Comparison of ENCODE assay signal across 1 cellular context in the genomic region with DNA sequence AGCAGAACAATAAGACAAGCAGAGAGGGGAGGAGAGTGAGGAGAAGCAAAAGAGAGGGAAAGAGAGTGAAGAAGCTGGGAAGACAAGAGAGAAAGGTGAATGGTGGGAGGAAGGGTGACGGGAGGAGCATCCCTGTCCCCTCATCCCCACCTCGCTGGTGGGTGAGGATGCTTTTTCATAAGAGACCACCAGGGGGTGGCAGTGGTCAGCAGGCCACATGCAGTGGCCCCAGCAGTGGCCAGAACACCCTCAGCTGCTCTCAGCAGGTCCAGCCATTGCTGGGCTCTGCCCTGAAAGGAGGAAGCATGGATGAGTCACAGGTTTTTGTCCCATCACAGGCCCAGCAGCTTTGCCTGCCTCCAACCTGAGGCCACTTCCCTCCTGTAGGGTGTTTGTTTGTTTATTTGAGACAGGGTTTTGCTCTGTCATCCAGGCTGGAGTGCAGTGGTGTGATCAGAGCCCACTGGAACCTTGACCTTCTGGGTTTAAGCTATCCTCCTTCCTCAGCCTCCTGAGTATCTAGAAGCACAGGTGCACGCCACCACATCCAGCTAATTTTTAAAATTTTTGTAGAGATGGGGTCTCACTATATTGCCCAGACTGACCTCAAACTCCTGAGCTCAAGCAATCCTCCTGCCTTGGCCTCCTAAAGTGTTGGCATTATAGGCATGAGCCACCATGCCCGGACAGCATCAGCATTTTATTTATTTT.
A peak's percentile ranks its signal among the peaks of the same experiment; 100 is the strongest.
TF ChIP-seq lines count a peak whose summit lies in the region.

No MANE protein-coding gene starts in this region.

TF ChIP-seq in HepG2, 621 proteins besides CTCF, POLR2A, EP300 and RAD21 (continued from another document and continues in another):
- TF ChIP-seq, protein P1, sequence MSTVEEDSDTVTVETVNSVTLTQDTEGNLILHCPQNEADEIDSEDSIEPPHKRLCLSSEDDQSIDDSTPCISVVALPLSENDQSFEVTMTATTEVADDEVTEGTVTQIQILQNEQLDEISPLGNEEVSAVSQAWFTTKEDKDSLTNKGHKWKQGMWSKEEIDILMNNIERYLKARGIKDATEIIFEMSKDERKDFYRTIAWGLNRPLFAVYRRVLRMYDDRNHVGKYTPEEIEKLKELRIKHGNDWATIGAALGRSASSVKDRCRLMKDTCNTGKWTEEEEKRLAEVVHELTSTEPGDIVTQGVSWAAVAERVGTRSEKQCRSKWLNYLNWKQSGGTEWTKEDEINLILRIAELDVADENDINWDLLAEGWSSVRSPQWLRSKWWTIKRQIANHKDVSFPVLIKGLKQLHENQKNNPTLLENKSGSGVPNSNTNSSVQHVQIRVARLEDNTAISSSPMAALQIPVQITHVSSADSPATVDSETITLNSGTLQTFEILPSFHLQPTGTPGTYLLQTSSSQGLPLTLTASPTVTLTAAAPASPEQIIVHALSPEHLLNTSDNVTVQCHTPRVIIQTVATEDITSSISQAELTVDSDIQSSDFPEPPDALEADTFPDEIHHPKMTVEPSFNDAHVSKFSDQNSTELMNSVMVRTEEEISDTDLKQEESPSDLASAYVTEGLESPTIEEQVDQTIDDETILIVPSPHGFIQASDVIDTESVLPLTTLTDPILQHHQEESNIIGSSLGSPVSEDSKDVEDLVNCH (CRISPR knock-in tag; IDR thresholded peaks at IDR 0.05) = no peak
- TF ChIP-seq YY1 (IDR thresholded peaks at IDR 0.05; ENCODE audit: insufficient read depth, insufficient replicate concordance, low read depth, low read length) (peak; percentile 79), ISL2 (CRISPR knock-in tag; IDR thresholded peaks at IDR 0.05) (no peak), MAZ (IDR thresholded peaks at IDR 0.05; ENCODE audit: borderline replicate concordance, low read depth, low read length) (no peak), MAZ (CRISPR knock-in tag; IDR thresholded peaks at IDR 0.05; ENCODE audit: low read depth) (peak; percentile 36; the same call in 1 of the 2 replicates), MIXL1 (CRISPR knock-in tag; IDR thresholded peaks at IDR 0.05) (peak; percentile 66; the same call in 1 of the 2 replicates), IRF2 (CRISPR knock-in tag; IDR thresholded peaks at IDR 0.05) (peak; percentile 87), KDM4B (CRISPR knock-in tag; IDR thresholded peaks at IDR 0.05) (peak; percentile 70; the same call in 1 of the 2 replicates), ZNF367 (CRISPR knock-in tag; IDR thresholded peaks at IDR 0.05; ENCODE audit: borderline replicate concordance) (no peak), MAFF (IDR thresholded peaks at IDR 0.05; ENCODE audit: low read depth, low read length) (peak; percentile 33; the same call in 1 of the 2 replicates), JUN (CRISPR knock-in tag; IDR thresholded peaks at IDR 0.05) (peak; percentile 38; the same call in 1 of the 2 replicates), HDAC1 (CRISPR knock-in tag; IDR thresholded peaks at IDR 0.05) (peak; percentile 45; the same call in 1 of the 2 replicates), ELF1 (CRISPR knock-in tag; IDR thresholded peaks at IDR 0.05) (peak; percentile 21; the same call in 1 of the 2 replicates), FOXP1 (IDR thresholded peaks at IDR 0.05) (no peak), FOXP1 (CRISPR knock-in tag; IDR thresholded peaks at IDR 0.05) (peak; percentile 83), NFKBIZ (CRISPR knock-in tag; IDR thresholded peaks at IDR 0.05) (peak; percentile 66; the same call in 1 of the 2 replicates), CBX5 (CRISPR knock-in tag; IDR thresholded peaks at IDR 0.05; ENCODE audit: borderline replicate concordance) (peak; percentile 81; the same call in 1 of the 2 replicates), ZC3H4 (CRISPR knock-in tag; IDR thresholded peaks at IDR 0.05; ENCODE audit: borderline replicate concordance) (no peak), ZNF205 (CRISPR knock-in tag; IDR thresholded peaks at IDR 0.05) (peak; percentile 58; the same call in 1 of the 2 replicates), PHF5A (CRISPR knock-in tag; IDR thresholded peaks at IDR 0.05; ENCODE audit: low read depth, unreplicated experiment) (peak; percentile 77), ZNF546 (CRISPR knock-in tag; conservative IDR thresholded peaks at IDR 0.05) (no peak), NR2F1 (CRISPR knock-in tag; IDR thresholded peaks at IDR 0.05) (0 out of 4 replicates have a peak, but pooled peaks of 1 of the 2 experiments have one; percentile 16), FOSL2 (CRISPR knock-in tag; IDR thresholded peaks at IDR 0.05) (peak; percentile 98), JARID2 (CRISPR knock-in tag; IDR thresholded peaks at IDR 0.05; ENCODE audit: insufficient replicate concordance) (peak; percentile 76)
- TF ChIP-seq, protein P2, sequence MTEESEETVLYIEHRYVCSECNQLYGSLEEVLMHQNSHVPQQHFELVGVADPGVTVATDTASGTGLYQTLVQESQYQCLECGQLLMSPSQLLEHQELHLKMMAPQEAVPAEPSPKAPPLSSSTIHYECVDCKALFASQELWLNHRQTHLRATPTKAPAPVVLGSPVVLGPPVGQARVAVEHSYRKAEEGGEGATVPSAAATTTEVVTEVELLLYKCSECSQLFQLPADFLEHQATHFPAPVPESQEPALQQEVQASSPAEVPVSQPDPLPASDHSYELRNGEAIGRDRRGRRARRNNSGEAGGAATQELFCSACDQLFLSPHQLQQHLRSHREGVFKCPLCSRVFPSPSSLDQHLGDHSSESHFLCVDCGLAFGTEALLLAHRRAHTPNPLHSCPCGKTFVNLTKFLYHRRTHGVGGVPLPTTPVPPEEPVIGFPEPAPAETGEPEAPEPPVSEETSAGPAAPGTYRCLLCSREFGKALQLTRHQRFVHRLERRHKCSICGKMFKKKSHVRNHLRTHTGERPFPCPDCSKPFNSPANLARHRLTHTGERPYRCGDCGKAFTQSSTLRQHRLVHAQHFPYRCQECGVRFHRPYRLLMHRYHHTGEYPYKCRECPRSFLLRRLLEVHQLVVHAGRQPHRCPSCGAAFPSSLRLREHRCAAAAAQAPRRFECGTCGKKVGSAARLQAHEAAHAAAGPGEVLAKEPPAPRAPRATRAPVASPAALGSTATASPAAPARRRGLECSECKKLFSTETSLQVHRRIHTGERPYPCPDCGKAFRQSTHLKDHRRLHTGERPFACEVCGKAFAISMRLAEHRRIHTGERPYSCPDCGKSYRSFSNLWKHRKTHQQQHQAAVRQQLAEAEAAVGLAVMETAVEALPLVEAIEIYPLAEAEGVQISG (CRISPR knock-in tag; IDR thresholded peaks at IDR 0.05) = 0 out of 2 replicates have a peak, but pooled peaks have one; percentile 25
- TF ChIP-seq, protein P3, sequence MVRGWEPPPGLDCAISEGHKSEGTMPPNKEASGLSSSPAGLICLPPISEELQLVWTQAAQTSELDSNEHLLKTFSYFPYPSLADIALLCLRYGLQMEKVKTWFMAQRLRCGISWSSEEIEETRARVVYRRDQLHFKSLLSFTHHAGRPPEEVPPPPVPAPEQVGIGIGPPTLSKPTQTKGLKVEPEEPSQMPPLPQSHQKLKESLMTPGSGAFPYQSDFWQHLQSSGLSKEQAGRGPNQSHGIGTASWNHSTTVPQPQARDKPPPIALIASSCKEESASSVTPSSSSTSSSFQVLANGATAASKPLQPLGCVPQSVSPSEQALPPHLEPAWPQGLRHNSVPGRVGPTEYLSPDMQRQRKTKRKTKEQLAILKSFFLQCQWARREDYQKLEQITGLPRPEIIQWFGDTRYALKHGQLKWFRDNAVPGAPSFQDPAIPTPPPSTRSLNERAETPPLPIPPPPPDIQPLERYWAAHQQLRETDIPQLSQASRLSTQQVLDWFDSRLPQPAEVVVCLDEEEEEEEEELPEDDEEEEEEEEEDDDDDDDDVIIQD (CRISPR knock-in tag; IDR thresholded peaks at IDR 0.05; ENCODE audit: low read depth) = peak; percentile 67
- TF ChIP-seq, protein P4, sequence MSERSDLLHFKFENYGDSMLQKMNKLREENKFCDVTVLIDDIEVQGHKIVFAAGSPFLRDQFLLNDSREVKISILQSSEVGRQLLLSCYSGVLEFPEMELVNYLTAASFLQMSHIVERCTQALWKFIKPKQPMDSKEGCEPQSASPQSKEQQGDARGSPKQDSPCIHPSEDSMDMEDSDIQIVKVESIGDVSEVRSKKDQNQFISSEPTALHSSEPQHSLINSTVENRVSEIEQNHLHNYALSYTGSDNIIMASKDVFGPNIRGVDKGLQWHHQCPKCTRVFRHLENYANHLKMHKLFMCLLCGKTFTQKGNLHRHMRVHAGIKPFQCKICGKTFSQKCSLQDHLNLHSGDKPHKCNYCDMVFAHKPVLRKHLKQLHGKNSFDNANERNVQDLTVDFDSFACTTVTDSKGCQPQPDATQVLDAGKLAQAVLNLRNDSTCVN (CRISPR knock-in tag; IDR thresholded peaks at IDR 0.05; ENCODE audit: borderline replicate concordance) = 0 out of 2 replicates have a peak, but pooled peaks have one; percentile 32
- TF ChIP-seq, protein P5, sequence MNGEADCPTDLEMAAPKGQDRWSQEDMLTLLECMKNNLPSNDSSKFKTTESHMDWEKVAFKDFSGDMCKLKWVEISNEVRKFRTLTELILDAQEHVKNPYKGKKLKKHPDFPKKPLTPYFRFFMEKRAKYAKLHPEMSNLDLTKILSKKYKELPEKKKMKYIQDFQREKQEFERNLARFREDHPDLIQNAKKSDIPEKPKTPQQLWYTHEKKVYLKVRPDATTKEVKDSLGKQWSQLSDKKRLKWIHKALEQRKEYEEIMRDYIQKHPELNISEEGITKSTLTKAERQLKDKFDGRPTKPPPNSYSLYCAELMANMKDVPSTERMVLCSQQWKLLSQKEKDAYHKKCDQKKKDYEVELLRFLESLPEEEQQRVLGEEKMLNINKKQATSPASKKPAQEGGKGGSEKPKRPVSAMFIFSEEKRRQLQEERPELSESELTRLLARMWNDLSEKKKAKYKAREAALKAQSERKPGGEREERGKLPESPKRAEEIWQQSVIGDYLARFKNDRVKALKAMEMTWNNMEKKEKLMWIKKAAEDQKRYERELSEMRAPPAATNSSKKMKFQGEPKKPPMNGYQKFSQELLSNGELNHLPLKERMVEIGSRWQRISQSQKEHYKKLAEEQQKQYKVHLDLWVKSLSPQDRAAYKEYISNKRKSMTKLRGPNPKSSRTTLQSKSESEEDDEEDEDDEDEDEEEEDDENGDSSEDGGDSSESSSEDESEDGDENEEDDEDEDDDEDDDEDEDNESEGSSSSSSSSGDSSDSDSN (CRISPR knock-in tag; IDR thresholded peaks at IDR 0.05) = peak; percentile 24; the same call in 1 of the 2 replicates
- TF ChIP-seq, protein P6, sequence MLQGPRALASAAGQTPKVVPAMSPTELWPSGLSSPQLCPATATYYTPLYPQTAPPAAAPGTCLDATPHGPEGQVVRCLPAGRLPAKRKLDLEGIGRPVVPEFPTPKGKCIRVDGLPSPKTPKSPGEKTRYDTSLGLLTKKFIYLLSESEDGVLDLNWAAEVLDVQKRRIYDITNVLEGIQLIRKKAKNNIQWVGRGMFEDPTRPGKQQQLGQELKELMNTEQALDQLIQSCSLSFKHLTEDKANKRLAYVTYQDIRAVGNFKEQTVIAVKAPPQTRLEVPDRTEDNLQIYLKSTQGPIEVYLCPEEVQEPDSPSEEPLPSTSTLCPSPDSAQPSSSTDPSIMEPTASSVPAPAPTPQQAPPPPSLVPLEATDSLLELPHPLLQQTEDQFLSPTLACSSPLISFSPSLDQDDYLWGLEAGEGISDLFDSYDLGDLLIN (CRISPR knock-in tag; IDR thresholded peaks at IDR 0.05; ENCODE audit: borderline replicate concordance) = 0 out of 2 replicates have a peak, but pooled peaks have one; percentile 20
- TF ChIP-seq, protein P7, sequence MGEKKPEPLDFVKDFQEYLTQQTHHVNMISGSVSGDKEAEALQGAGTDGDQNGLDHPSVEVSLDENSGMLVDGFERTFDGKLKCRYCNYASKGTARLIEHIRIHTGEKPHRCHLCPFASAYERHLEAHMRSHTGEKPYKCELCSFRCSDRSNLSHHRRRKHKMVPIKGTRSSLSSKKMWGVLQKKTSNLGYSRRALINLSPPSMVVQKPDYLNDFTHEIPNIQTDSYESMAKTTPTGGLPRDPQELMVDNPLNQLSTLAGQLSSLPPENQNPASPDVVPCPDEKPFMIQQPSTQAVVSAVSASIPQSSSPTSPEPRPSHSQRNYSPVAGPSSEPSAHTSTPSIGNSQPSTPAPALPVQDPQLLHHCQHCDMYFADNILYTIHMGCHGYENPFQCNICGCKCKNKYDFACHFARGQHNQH (CRISPR knock-in tag; IDR thresholded peaks at IDR 0.05) = peak; percentile 76; the same call in 1 of the 2 replicates
- TF ChIP-seq, protein P8, sequence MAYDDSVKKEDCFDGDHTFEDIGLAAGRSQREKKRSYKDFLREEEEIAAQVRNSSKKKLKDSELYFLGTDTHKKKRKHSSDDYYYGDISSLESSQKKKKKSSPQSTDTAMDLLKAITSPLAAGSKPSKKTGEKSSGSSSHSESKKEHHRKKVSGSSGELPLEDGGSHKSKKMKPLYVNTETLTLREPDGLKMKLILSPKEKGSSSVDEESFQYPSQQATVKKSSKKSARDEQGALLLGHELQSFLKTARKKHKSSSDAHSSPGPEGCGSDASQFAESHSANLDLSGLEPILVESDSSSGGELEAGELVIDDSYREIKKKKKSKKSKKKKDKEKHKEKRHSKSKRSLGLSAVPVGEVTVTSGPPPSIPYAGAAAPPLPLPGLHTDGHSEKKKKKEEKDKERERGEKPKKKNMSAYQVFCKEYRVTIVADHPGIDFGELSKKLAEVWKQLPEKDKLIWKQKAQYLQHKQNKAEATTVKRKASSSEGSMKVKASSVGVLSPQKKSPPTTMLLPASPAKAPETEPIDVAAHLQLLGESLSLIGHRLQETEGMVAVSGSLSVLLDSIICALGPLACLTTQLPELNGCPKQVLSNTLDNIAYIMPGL (CRISPR knock-in tag; IDR thresholded peaks at IDR 0.05; ENCODE audit: borderline replicate concordance in 1 of 2, low read depth in 1 of 2) = peak in 1 of 2 experiments; percentile 93; a peak in 2 of 4 replicates
- TF ChIP-seq, protein P9, sequence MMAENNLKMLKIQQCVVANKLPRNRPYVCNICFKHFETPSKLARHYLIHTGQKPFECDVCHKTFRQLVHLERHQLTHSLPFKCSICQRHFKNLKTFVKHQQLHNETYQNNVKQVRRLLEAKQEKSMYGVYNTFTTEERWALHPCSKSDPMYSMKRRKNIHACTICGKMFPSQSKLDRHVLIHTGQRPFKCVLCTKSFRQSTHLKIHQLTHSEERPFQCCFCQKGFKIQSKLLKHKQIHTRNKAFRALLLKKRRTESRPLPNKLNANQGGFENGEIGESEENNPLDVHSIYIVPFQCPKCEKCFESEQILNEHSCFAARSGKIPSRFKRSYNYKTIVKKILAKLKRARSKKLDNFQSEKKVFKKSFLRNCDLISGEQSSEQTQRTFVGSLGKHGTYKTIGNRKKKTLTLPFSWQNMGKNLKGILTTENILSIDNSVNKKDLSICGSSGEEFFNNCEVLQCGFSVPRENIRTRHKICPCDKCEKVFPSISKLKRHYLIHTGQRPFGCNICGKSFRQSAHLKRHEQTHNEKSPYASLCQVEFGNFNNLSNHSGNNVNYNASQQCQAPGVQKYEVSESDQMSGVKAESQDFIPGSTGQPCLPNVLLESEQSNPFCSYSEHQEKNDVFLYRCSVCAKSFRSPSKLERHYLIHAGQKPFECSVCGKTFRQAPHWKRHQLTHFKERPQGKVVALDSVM (CRISPR knock-in tag; IDR thresholded peaks at IDR 0.05) = peak; percentile 87
- TF ChIP-seq, protein P10, sequence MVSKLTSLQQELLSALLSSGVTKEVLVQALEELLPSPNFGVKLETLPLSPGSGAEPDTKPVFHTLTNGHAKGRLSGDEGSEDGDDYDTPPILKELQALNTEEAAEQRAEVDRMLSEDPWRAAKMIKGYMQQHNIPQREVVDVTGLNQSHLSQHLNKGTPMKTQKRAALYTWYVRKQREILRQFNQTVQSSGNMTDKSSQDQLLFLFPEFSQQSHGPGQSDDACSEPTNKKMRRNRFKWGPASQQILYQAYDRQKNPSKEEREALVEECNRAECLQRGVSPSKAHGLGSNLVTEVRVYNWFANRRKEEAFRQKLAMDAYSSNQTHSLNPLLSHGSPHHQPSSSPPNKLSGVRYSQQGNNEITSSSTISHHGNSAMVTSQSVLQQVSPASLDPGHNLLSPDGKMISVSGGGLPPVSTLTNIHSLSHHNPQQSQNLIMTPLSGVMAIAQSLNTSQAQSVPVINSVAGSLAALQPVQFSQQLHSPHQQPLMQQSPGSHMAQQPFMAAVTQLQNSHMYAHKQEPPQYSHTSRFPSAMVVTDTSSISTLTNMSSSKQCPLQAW (CRISPR knock-in tag; IDR thresholded peaks at IDR 0.05) = peak; percentile 81
